Comparison of ENCODE assay signal across 8 cellular contexts in genomic region chrX:74924449-74925209, GRCh38. TPM values are rescaled to one million over a fixed set of nuclear protein-coding genes. Genes with fewer than 3 reads are reported as not detected.
DNase-seq lines count a peak whose midpoint lies in the region; ATAC-seq and TF ChIP-seq lines count a peak whose summit lies in the region.

No MANE protein-coding gene starts in this region.

- no peaks in the 10 kb centered on the region for H4K20me1 ChIP-seq in hepatocyte (ENCODE audit: insufficient read depth, poor library complexity, severe bottlenecking)

- H2AFZ ChIP-seq in hepatocyte = peak overlapping the region; percentile 63

- peaks cover 4% of the 10 kb centered on the region for H3K4me1 ChIP-seq in hepatocyte (ENCODE audit: insufficient read depth)

- no peak for TF ChIP-seq CTCF in hepatocyte (IDR thresholded peaks at IDR 0.05; ENCODE audit: poor library complexity)

- H3K27me3 ChIP-seq in hepatocyte = peaks cover 6% of the 10 kb centered on the region

- 51% methylated on average over 62 of the region's 79 CpGs for WGBS in hepatocyte (ENCODE audit: low lambda C conversion rate, missing lambda C conversion rate)

- H3K36me3 Mint-ChIP-seq in activated naive CD8-positive, alpha-beta T cell treated with anti-CD3 and anti-CD28 coated beads, Interleukin-2, amount 10 ng/mL, durations not matched to agents 7 days and 5 days = no peaks in the 10 kb centered on the region

- no peaks in the 10 kb centered on the region for H3K9me2 ChIP-seq in hepatocyte (replicated peaks; ENCODE audit: insufficient read depth)

- H3K27ac ChIP-seq in hepatocyte = no peak overlapping the region

- H3K9me3 ChIP-seq in hepatocyte (ENCODE audit: low read depth) = no peaks in the 10 kb centered on the region

- peaks cover 2% of the 10 kb centered on the region for H3K4me1 Mint-ChIP-seq in activated naive CD8-positive, alpha-beta T cell treated with anti-CD3 and anti-CD28 coated beads, Interleukin-2, amount 10 ng/mL, durations not matched to agents 7 days and 5 days

- H3K9me3 Mint-ChIP-seq in activated naive CD8-positive, alpha-beta T cell treated with anti-CD3 and anti-CD28 coated beads, Interleukin-2, amount 10 ng/mL, durations not matched to agents 7 days and 5 days = no peaks in the 10 kb centered on the region

- no peaks in the 10 kb centered on the region for H3K79me2 ChIP-seq in hepatocyte

- H3K4me2 ChIP-seq in hepatocyte = peak overlapping the region; percentile 91

- ATAC-seq in GM18858 (IDR thresholded peaks at IDR 0.05; ENCODE audit: unreplicated experiment) = peak; percentile 25
- ATAC-seq in HG03095 (IDR thresholded peaks at IDR 0.05; ENCODE audit: unreplicated experiment) = peak; percentile 41
- ATAC-seq in activated naive CD8-positive, alpha-beta T cell treated with anti-CD3 and anti-CD28 coated beads, Interleukin-2, amount 10 ng/mL, durations not matched to agents 7 days and 5 days (ENCODE audit: low read depth) = peak; percentile 71

- H3K27me3 Mint-ChIP-seq in activated naive CD8-positive, alpha-beta T cell treated with anti-CD3 and anti-CD28 coated beads, Interleukin-2, amount 10 ng/mL, durations not matched to agents 7 days and 5 days = peaks cover 12% of the 10 kb centered on the region

- H3K4me3 Mint-ChIP-seq in activated naive CD8-positive, alpha-beta T cell treated with anti-CD3 and anti-CD28 coated beads, Interleukin-2, amount 10 ng/mL, durations not matched to agents 7 days and 5 days = peak overlapping the region; percentile 95

- H3K27ac Mint-ChIP-seq in activated naive CD8-positive, alpha-beta T cell treated with anti-CD3 and anti-CD28 coated beads, Interleukin-2, amount 10 ng/mL, durations not matched to agents 7 days and 5 days = peak overlapping the region; percentile 86

- POLR2A ChIA-PET in activated naive CD8-positive, alpha-beta T cell treated with anti-CD3 and anti-CD28 coated beads, Interleukin-2, amount 10 ng/mL, durations not matched to agents 7 days and 5 days (lab: Charles Lee) = interaction anchor here (0.9 to 1.3 kb wide), 3 partner anchors 11 to 310 kb away, joined by 3 to 7 read pairs (median 5); partner anchors contain the start of gene RLIM

- H3K4me3 ChIP-seq in hepatocyte = peak overlapping the region; percentile 24

- DNase-seq in AG08395 (ENCODE audit: low spot score) (peak; percentile 3), NCI-H69 (lab: John Stamatoyannopoulos, UW) (peak; percentile 45), hepatocyte (ENCODE audit: low spot score) (peak; percentile 63), retina (peak; percentile 88), RKO (ENCODE audit: low spot score) (no peak)
- peak; percentile 63 for DNase-seq in activated naive CD8-positive, alpha-beta T cell treated with anti-CD3 and anti-CD28 coated beads, Interleukin-2, amount 10 ng/mL, durations not matched to agents 7 days and 5 days

- no peaks in the 10 kb centered on the region for H3K36me3 ChIP-seq in hepatocyte (replicated peaks; ENCODE audit: insufficient read depth, low read depth)

RNA-seq across cellular contexts. Expression of gene NEXMIF, which starts 0.6 kb away (rescaled TPM):
- 1 to 10 TPM; 1.3 to 1.6 TPM for total RNA-seq in activated naive CD8-positive, alpha-beta T cell treated with anti-CD3 and anti-CD28 coated beads, Interleukin-2, amount 10 ng/mL, durations not matched to agents 7 days and 5 days
- total RNA-seq in hepatocyte = 0.44 and 0.80 TPM in 2 replicates
- polyA plus RNA-seq in hepatocyte = 0.25 and 0.28 TPM in 2 replicates
